ENCODE assay signal across 23 cellular contexts in the genomic region with DNA sequence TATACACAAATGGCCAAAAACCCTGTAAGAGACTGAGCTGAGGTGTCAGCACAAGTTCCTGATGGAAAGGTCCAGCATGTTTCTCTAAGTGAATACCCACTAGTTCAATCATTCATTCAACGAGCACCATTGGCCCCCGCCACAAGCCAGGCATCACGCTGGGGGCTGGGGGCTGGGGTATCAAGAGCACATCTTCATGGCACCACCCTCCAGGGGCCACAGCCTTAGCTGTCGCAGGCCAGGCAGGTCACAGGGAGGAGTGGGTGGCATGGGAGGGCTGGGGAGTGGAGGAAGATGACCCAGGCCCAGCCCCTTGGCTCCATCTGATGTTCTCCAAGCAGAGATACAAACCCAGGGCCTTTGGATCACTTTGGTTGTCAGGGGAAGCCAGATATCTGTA.
DNase-seq lines count a peak whose midpoint lies in the region; ATAC-seq and TF ChIP-seq lines count a peak whose summit lies in the region.
"Had no signal": no experiment of that assay in that cellular context is flagged by ENCODE, and none has a peak within 500 bp of the region (broad histone marks: within the 10 kb centered on the region; RNA-seq: fewer than 3 reads in every experiment).

No MANE protein-coding gene starts in this region.

- intact Hi-C loops in left ventricle myocardium superior (cut with micrococcal nuclease) = no loop called here
- intact Hi-C loops in A673 (cut with micrococcal nuclease; ENCODE audit: unreplicated experiment) = no loop called here

- no peak for TF ChIP-seq EP300 in suprapubic skin (IDR thresholded peaks at IDR 0.05)

- H3K9me3 ChIP-seq in right atrium auricular region = peaks cover 0 to 14% of the 10 kb centered on the region in 2 donors
- peaks cover 0 to 9% of the 10 kb centered on the region in 2 donors for H3K9me3 ChIP-seq in lung (ENCODE audit: control insufficient read depth in 2 of 2, insufficient read depth in 1 of 2, low read length in 1 of 2)
- H3K9me3 ChIP-seq in suprapubic skin = peaks cover 3% of the 10 kb centered on the region
- no peaks in the 10 kb centered on the region for H3K9me3 ChIP-seq in A673 (ENCODE audit: low read depth, low read length, poor library complexity, severe bottlenecking)
- H3K9me3 ChIP-seq: BE2C, SJSA1 had no signal

- H3K4me1 ChIP-seq in right atrium auricular region (peaks cover 0 to 13% of the 10 kb centered on the region in 2 donors), lung (ENCODE audit: control insufficient read depth in 2 of 2, insufficient read depth in 2 of 2, low read length in 2 of 2) (peaks cover 0 to under 1% of the 10 kb centered on the region in 2 donors), suprapubic skin (peaks cover 11% of the 10 kb centered on the region), A673 (ENCODE audit: insufficient read depth, low read length, poor library complexity, severe bottlenecking) (no peaks in the 10 kb centered on the region)
- H3K4me1 ChIP-seq: BE2C had no signal

- H3K27ac ChIP-seq in right atrium auricular region = no peak overlapping the region
- no peak overlapping the region for H3K27ac ChIP-seq in lung (ENCODE audit: low read depth in 1 of 2, low read length in 1 of 2)
- no peak overlapping the region for H3K27ac ChIP-seq in suprapubic skin
- H3K27ac ChIP-seq in A673 (ENCODE audit: low read depth, low read length, poor library complexity, severe bottlenecking) = no peak overlapping the region
- H3K27ac ChIP-seq: HL-60, SJSA1 had no signal

- H3K27me3 ChIP-seq in right atrium auricular region (no peaks in the 10 kb centered on the region), lung (ENCODE audit: control insufficient read depth, insufficient read depth) (no peaks in the 10 kb centered on the region), suprapubic skin (no peaks in the 10 kb centered on the region), A673 (replicated peaks; ENCODE audit: insufficient read depth, low read depth, low read length, poor library complexity) (peaks cover 16% of the 10 kb centered on the region)
- H3K27me3 ChIP-seq: MG63, SJSA1 had no signal

- DNase-seq in right atrium auricular region (ENCODE audit: low spot score) (peak; percentile 57), left ventricle myocardium superior (no peak), lung (ENCODE audit: low spot score) (peak; percentile 16), suprapubic skin (ENCODE audit: low spot score in 2 of 2) (peak; percentile 17 to 53), A673 (ENCODE audit: low spot score) (no peak), NCI-H446 treated with DMSO at 0.1 percent for 48 hours (lab: John Stamatoyannopoulos, UW) (no peak)
- DNase-seq: BE2C, DMS53, GDM1, H9, HFFc6, MG63, NCI-H1694 treated with DMSO at 0.1 percent for 48 hours, NCI-H446, NCI-H526 treated with DMSO at 0.1 percent for 48 hours, OCI-M1 had no signal

- POLR2A ChIA-PET in A673 (lab: Charles Lee; ENCODE audit: low non-redundant PET) = no interaction called here

- H3K36me3 ChIP-seq in right atrium auricular region (no peaks in the 10 kb centered on the region), lung (ENCODE audit: control insufficient read depth in 2 of 2, insufficient read depth in 2 of 2, low read length in 2 of 2) (no peaks in the 10 kb centered on the region), suprapubic skin (no peaks in the 10 kb centered on the region), A673 (ENCODE audit: insufficient read depth, low read length, poor library complexity, severe bottlenecking) (no peaks in the 10 kb centered on the region)
- H3K36me3 ChIP-seq: BE2C, MG63, SJSA1 had no signal

- 95% methylated on average over 4 of the region's 4 CpGs for WGBS in lung, 2 donors
- WGBS in suprapubic skin = 98% methylated on average over 4 of the region's 4 CpGs

- no TSS peak for BruUV-seq in A673 (replicated peaks; lab: Mats Ljungman, UMichigan)

- ATAC-seq in left ventricle myocardium superior (no peak), lung (ENCODE audit: insufficient read depth, low FRiP score) (no peak), GM21576 (IDR thresholded peaks at IDR 0.05; ENCODE audit: unreplicated experiment) (no peak)
- ATAC-seq: A549, HepG2, K562, Right ventricle myocardium inferior had no signal

- TF ChIP-seq POLR2A in suprapubic skin (IDR thresholded peaks at IDR 0.05) = no peak

- CTCF ChIA-PET in A673 (lab: Charles Lee) = no interaction called here

- H3K4me3 ChIP-seq in right atrium auricular region (no peak overlapping the region), lung (no peak overlapping the region), suprapubic skin (no peak overlapping the region), A673 (ENCODE audit: low read depth, low read length, poor library complexity, severe bottlenecking) (no peak overlapping the region)
- H3K4me3 ChIP-seq: A549, K562, MG63, SJSA1 had no signal

- TF ChIP-seq CTCF in right atrium auricular region (IDR thresholded peaks at IDR 0.05) (no peak), lung (IDR thresholded peaks at IDR 0.05; ENCODE audit: control extremely low read depth, extremely low read depth) (no peak), suprapubic skin (IDR thresholded peaks at IDR 0.05) (no peak), A673 (conservative IDR thresholded peaks at IDR 0.05; ENCODE audit: low read depth, low read length) (no peak)

Comparison
In these comparisons a context has a peak if more than half of its experiments do, and no peak if none do; other contexts are left out.
1. DNase-seq: peak in right atrium auricular region (single experiment), lung (single experiment) and suprapubic skin (2 of 2); none in left ventricle myocardium superior (single experiment), A673 (single experiment) and NCI-H446 treated with DMSO at 0.1 percent for 48 hours (single experiment).